14 cellular contexts compared by ENCODE assay signal in the genomic region with DNA sequence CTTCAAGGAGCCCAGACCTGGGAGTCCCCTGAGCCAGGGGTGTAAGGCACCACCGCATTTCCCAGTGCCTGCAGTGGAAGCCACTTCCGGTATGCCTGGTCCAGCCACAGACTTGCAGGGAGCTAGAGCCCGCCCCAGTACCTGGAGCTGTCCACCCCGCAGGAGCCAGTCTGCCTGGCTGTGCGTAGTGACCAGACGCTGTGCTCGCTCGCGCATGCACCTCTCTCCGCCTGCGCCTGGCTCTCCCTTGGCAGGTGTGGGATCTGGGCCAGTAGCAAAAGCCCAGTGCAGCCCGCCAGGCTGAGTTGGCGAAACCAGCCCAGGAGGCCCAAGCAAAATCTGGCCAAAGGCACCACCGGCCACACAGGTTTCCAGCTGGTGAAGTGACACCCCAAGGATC.
"Had no signal": no experiment of that assay in that cellular context is flagged by ENCODE, and none has a peak within 500 bp of the region (broad histone marks: within the 10 kb centered on the region; RNA-seq: fewer than 3 reads in every experiment).

No MANE protein-coding gene starts in this region.

- H3K36me3 ChIP-seq: neutrophil had no signal

- H3K4me1 Mint-ChIP-seq: activated naive CD4-positive, alpha-beta T cell treated with anti-CD3 and anti-CD28 coated beads, Interleukin-2, amount 10 ng/mL, durations not matched to agents 7 days and 5 days; naive thymus-derived CD4-positive, alpha-beta T cell; T-cell had no signal

- H3K27me3 Mint-ChIP-seq: activated naive CD4-positive, alpha-beta T cell treated with anti-CD3 and anti-CD28 coated beads, Interleukin-2, amount 10 ng/mL, durations not matched to agents 7 days and 5 days; naive thymus-derived CD4-positive, alpha-beta T cell; T-cell had no signal

- H3K4me3 ChIP-seq: body of pancreas had no signal

- DNase-seq: activated CD4-positive, alpha-beta T cell treated with anti-CD3 and anti-CD28 coated beads for 48 hours; activated CD8-positive, alpha-beta T cell treated with anti-CD3 and anti-CD28 coated beads, Interleukin-2, amount 10 ng/mL, durations not matched to agents 7 days and 5 days; activated naive CD4-positive, alpha-beta T cell treated with anti-CD3 and anti-CD28 coated beads, Interleukin-2, amount 10 ng/mL, durations not matched to agents 7 days and 5 days; body of pancreas; cerebellar nuclear complex; naive thymus-derived CD4-positive, alpha-beta T cell; retina; stimulated activated naive CD4-positive, alpha-beta T cell; substantia nigra; T-cell; T1000; trophoblast cell had no signal

- ATAC-seq: activated CD8-positive, alpha-beta T cell treated with anti-CD3 and anti-CD28 coated beads, Interleukin-2, amount 10 ng/mL, durations not matched to agents 7 days and 5 days; body of pancreas had no signal

- H3K27ac Mint-ChIP-seq: activated CD8-positive, alpha-beta T cell treated with anti-CD3 and anti-CD28 coated beads, Interleukin-2, amount 10 ng/mL, durations not matched to agents 7 days and 5 days; activated naive CD4-positive, alpha-beta T cell treated with anti-CD3 and anti-CD28 coated beads, Interleukin-2, amount 10 ng/mL, durations not matched to agents 7 days and 5 days; activated T-helper 1 cell treated with anti-CD3 and anti-CD28 coated beads, Interleukin-12 subunit alpha, Interleukin-12 subunit beta, Interleukin-2, Interleukin-4 antibody, amounts not matched to agents 30 ng/mL and 10 ng/mL and 1 ng/mL, durations not matched to agents 14 hours and 24 hours and 36 hours; naive thymus-derived CD4-positive, alpha-beta T cell; T-cell had no signal

- H3K27ac ChIP-seq: body of pancreas, neutrophil had no signal

- H3K9me3 ChIP-seq: body of pancreas, neutrophil had no signal

- H3K4me3 Mint-ChIP-seq: activated CD8-positive, alpha-beta T cell treated with anti-CD3 and anti-CD28 coated beads, Interleukin-2, amount 10 ng/mL, durations not matched to agents 7 days and 5 days; activated naive CD4-positive, alpha-beta T cell treated with anti-CD3 and anti-CD28 coated beads, Interleukin-2, amount 10 ng/mL, durations not matched to agents 7 days and 5 days; activated T-helper 1 cell treated with anti-CD3 and anti-CD28 coated beads, Interleukin-12 subunit alpha, Interleukin-12 subunit beta, Interleukin-2, Interleukin-4 antibody, amounts not matched to agents 30 ng/mL and 10 ng/mL and 1 ng/mL, durations not matched to agents 14 hours and 24 hours and 36 hours; naive thymus-derived CD4-positive, alpha-beta T cell; T-cell had no signal

- H3K27me3 ChIP-seq: body of pancreas, neutrophil had no signal

- H3K36me3 Mint-ChIP-seq: activated naive CD4-positive, alpha-beta T cell treated with anti-CD3 and anti-CD28 coated beads, Interleukin-2, amount 10 ng/mL, durations not matched to agents 7 days and 5 days; naive thymus-derived CD4-positive, alpha-beta T cell; T-cell had no signal

- H3K9me3 Mint-ChIP-seq: activated T-helper 1 cell treated with anti-CD3 and anti-CD28 coated beads, Interleukin-12 subunit alpha, Interleukin-12 subunit beta, Interleukin-2, Interleukin-4 antibody, amounts not matched to agents 30 ng/mL and 10 ng/mL and 1 ng/mL, durations not matched to agents 14 hours and 24 hours and 36 hours; T-cell had no signal
